12 cellular contexts compared by ENCODE assay signal in the genomic region with DNA sequence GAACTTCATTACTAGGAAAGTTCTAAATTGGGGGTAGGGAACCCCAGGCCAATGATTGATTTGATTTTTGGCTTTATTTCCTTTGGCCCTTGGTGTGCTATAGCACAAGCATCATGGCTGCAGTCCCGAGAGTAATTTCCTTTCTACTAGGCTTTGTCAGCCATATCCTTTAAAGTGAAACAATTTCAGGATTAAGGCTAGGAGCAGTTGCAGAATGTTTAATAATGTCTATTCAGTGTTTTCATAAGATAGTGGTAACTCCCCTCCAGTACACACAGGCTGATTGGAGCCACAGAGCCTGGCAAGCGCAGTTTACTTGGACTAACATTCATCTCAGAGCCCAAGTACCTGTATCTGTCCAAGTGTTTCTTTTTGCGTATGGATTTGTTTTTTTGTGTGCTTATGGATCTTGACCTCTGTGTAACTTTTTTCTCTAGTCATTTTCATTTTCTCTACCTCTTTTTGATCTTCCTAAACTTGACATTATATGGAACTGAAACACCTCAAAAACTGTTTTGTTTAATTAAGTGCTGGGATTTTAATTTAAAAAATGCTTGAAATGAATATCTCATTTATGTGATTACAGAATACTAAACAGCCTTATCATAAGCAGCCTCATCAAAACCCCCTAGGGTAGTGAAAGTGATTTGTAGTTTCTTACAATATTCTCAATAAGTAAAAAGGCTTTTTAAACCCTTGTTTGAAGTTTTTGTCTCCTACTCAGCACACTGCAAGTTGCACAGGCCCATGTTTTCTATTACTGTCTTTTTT. TPM values are rescaled to one million over a fixed set of nuclear protein-coding genes. Genes with fewer than 3 reads are reported as not detected.
DNase-seq lines count a peak whose midpoint lies in the region; ATAC-seq and TF ChIP-seq lines count a peak whose summit lies in the region.
"Had no signal": no experiment of that assay in that cellular context is flagged by ENCODE, and none has a peak within 500 bp of the region (broad histone marks: within the 10 kb centered on the region; RNA-seq: fewer than 3 reads in every experiment).

No MANE protein-coding gene starts in this region.

- H3K27me3 ChIP-seq in heart left ventricle = no peaks in the 10 kb centered on the region
- no peaks in the 10 kb centered on the region for H3K27me3 ChIP-seq in stomach
- H3K27me3 ChIP-seq: ascending aorta, BE2C had no signal

- no peak for TF ChIP-seq EP300 in stomach (IDR thresholded peaks at IDR 0.05)

- H3K36me3 Mint-ChIP-seq in activated T-helper 17 cell treated with anti-CD3 and anti-CD28 coated beads, Interleukin-2, amount 50 U/mL, for 72 hours (ENCODE audit: low read depth) = peaks cover 5% of the 10 kb centered on the region

- TF ChIP-seq CTCF in heart left ventricle (IDR thresholded peaks at IDR 0.05) (no peak), stomach (IDR thresholded peaks at IDR 0.05) (no peak)

- peak in 3 of 4 donors; percentile 29 to 65 (median 33) for ATAC-seq in heart left ventricle
- no peak for ATAC-seq in Right ventricle myocardium superior (ENCODE audit: poor library complexity)
- ATAC-seq in activated T-helper 17 cell treated with anti-CD3 and anti-CD28 coated beads, Interleukin-2, amount 50 U/mL, for 72 hours (replicated peaks) = peak; percentile 31

- H3K4me1 Mint-ChIP-seq in activated T-helper 17 cell treated with anti-CD3 and anti-CD28 coated beads, Interleukin-2, amount 50 U/mL, for 72 hours = peaks cover 50% of the 10 kb centered on the region

- H3K27ac Mint-ChIP-seq in activated T-helper 17 cell treated with anti-CD3 and anti-CD28 coated beads, Interleukin-2, amount 50 U/mL, for 72 hours = peak overlapping the region; percentile 50

- H3K27ac ChIP-seq in heart left ventricle (peak overlapping the region in 7 of 12 donors; percentile 2 to 69 (median 36)), stomach (peak overlapping the region in 4 of 5 donors; percentile 36 to 57 (median 56))
- H3K27ac ChIP-seq: ascending aorta had no signal

- H3K4me3 Mint-ChIP-seq in activated T-helper 17 cell treated with anti-CD3 and anti-CD28 coated beads, Interleukin-2, amount 50 U/mL, for 72 hours = peak overlapping the region; percentile 73

- TF ChIP-seq POLR2A in heart left ventricle (IDR thresholded peaks at IDR 0.05) (no peak), stomach (IDR thresholded peaks at IDR 0.05) (no peak)

- WGBS in heart left ventricle, 4 donors = 62 to 67% (median 63%) methylated on average over 3 of the region's 3 CpGs
- 18 to 50% (median 42%) methylated on average over 3 of the region's 3 CpGs for WGBS in stomach, 5 donors

- intact Hi-C loops in heart left ventricle (cut with DNase I) (loop anchor here in 3 of 10 donors (5.0 to 10.0 kb wide), 3 partner anchors 34 to 283 kb away; a partner anchor contains a TSS), Right ventricle myocardium superior (cut with DNase I) (loop anchor here (10.0 kb wide), 1 partner anchor 137 kb away; no protein-coding TSS in a partner anchor), stomach (cut with DNase I; ENCODE audit: low total_unique reads) (no loop called here), posterior cingulate gyrus (cut with DNase I) (no loop called here)

- H3K4me3 ChIP-seq in heart left ventricle (peak overlapping the region in 1 of 12 donors; percentile 3), stomach (no peak overlapping the region)

- H3K4me1 ChIP-seq in heart left ventricle (peaks cover 0 to 80% (median 23%) of the 10 kb centered on the region in 12 donors), stomach (peaks cover 0 to 62% (median 36%) of the 10 kb centered on the region in 4 donors)

- no peak for DNase-seq in heart left ventricle
- DNase-seq in Right ventricle myocardium superior = no peak
- DNase-seq in left kidney (ENCODE audit: low read depth, low spot score) = peak; percentile 10
- no peak for DNase-seq in stomach
- DNase-seq in RPMI8226 = no peak
- DNase-seq in CD1c-positive myeloid dendritic cell (ENCODE audit: extremely low spot score) = no peak
- DNase-seq in posterior cingulate gyrus = no peak
- DNase-seq: activated CD4-positive, alpha-beta T cell treated with anti-CD3 and anti-CD28 coated beads for 4 hours; BE2C; stimulated activated CD4-positive, alpha-beta T cell treated with anti-CD3 and anti-CD28 coated beads, Interleukin-4, amount 100 ng/mL, for 1 hour had no signal

- no peaks in the 10 kb centered on the region for H3K27me3 Mint-ChIP-seq in activated T-helper 17 cell treated with anti-CD3 and anti-CD28 coated beads, Interleukin-2, amount 50 U/mL, for 72 hours

- H3K9me3 ChIP-seq in heart left ventricle (no peaks in the 10 kb centered on the region), stomach (no peaks in the 10 kb centered on the region)
- H3K9me3 ChIP-seq: ascending aorta, BE2C had no signal

- H3K36me3 ChIP-seq in heart left ventricle (no peaks in the 10 kb centered on the region), stomach (no peaks in the 10 kb centered on the region)
- H3K36me3 ChIP-seq: ascending aorta, BE2C had no signal

- no peaks in the 10 kb centered on the region for H3K9me3 Mint-ChIP-seq in activated T-helper 17 cell treated with anti-CD3 and anti-CD28 coated beads, Interleukin-2, amount 50 U/mL, for 72 hours

RNA-seq across cellular contexts. Expression of a gene that starts 7.5 kb away (rescaled TPM):
- 10 to 100 TPM in 4 of 9 donors, 1 to 10 TPM in 5; 7.5 to 17.3 (median 9.9) TPM for total RNA-seq in heart left ventricle
- polyA plus RNA-seq in heart left ventricle = 1 to 10 TPM; 4.6 to 6.7 TPM
- 9.7 TPM for total RNA-seq in Right ventricle myocardium superior
- 10 to 100 TPM; 38.4 to 39.6 TPM for total RNA-seq in activated T-helper 17 cell treated with anti-CD3 and anti-CD28 coated beads, Interleukin-2, amount 50 U/mL, for 72 hours
- total RNA-seq in stomach = 10 to 100 TPM; 19.8 to 32.7 (median 28.1) TPM
- 1 to 10 TPM; 4.4 to 8.9 (median 6.4) TPM for polyA plus RNA-seq in stomach
